In the genomic region with DNA sequence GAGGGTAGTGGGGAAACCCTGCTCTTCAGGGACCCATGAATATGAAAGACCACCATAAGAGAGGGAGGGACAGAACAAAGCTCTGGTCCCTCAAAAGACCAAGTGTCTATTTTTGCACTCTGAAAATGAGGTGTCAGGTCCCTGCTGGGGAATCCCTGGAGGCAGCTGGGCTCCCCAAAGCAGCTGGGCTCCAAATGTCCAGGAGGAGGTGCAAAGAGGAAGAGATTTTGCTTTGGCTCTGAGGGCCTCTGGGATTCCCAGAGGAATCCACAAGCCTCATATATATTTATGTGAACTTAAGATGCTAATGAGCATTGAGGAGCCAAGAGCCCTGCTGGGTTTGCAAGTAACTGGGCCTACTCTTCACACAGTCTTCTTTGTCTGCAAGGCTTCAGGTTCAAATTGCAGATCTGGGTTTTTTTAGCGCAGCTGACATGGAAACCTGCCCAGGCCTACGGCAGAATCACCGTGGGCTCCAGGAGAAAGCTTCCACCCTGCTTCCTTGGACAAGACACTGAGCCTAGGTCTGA, we compare ENCODE assay signal across 16 cellular contexts. TPM values are rescaled to one million over a fixed set of nuclear protein-coding genes. Genes with fewer than 3 reads are reported as not detected.
DNase-seq lines count a peak whose midpoint lies in the region; ATAC-seq and TF ChIP-seq lines count a peak whose summit lies in the region.
"Had no signal": no experiment of that assay in that cellular context is flagged by ENCODE, and none has a peak within 500 bp of the region (broad histone marks: within the 10 kb centered on the region; RNA-seq: fewer than 3 reads in every experiment).

No MANE protein-coding gene starts in this region.

- H2BK120ac ChIP-seq in mesendoderm (ENCODE audit: low read depth, low read length): no peak overlapping the region

- no peak overlapping the region for H4K8ac ChIP-seq in mesendoderm (ENCODE audit: low read depth, low read length)

- no peak overlapping the region for H3K4me2 ChIP-seq in mesendoderm (ENCODE audit: low read length)
- H3K4me2 ChIP-seq: SK-N-SH had no signal

- H3K4me1 ChIP-seq in HUES48 (ENCODE audit: control insufficient read depth, insufficient read depth, low read length): peaks cover 39% of the 10 kb centered on the region
- H3K4me1 ChIP-seq in mesendoderm (ENCODE audit: control insufficient read depth, low read depth, low read length): peaks cover 21% of the 10 kb centered on the region
- H3K4me1 ChIP-seq in stomach smooth muscle (ENCODE audit: control insufficient read depth, insufficient read depth, low read length): peaks cover 51% of the 10 kb centered on the region

- H3K9ac ChIP-seq in HUES48 (ENCODE audit: low read depth, low read length) (no peak overlapping the region), mesendoderm (ENCODE audit: low read length) (peak overlapping the region; percentile 14), stomach smooth muscle (ENCODE audit: low read length in 2 of 2) (no peak overlapping the region)
- H3K9ac ChIP-seq: SK-N-SH had no signal

- in situ Hi-C loops in astrocyte of the cerebellum (cut with HindIII; ENCODE audit: low sequenced_read_pairs): no loop called here

- no peak for ATAC-seq in GM21529 (IDR thresholded peaks at IDR 0.05; ENCODE audit: unreplicated experiment)
- ATAC-seq: K562, Right ventricle myocardium inferior had no signal

- peak overlapping the region; percentile 25 for H4K5ac ChIP-seq in mesendoderm (ENCODE audit: low read length)

- peaks cover 5% of the 10 kb centered on the region for H3K79me1 ChIP-seq in mesendoderm (ENCODE audit: low read length)

- H3K27ac ChIP-seq in HUES48 (ENCODE audit: low read depth, low read length) (peak overlapping the region; percentile 62), mesendoderm (ENCODE audit: low read depth, low read length) (peak overlapping the region; percentile 87), stomach smooth muscle (ENCODE audit: low read length) (peak overlapping the region; percentile 11)

- DNase-seq in astrocyte of the cerebellum (ENCODE audit: low read depth): peak; percentile 85
- DNase-seq in mesendoderm: peak; percentile 66
- DNase-seq in putamen (ENCODE audit: low spot score): no peak
- no peak for DNase-seq in AG20443 (ENCODE audit: low spot score)
- no peak for DNase-seq in NOMO-1 treated with dmso at 0.1 percent for 144 hours (lab: John Stamatoyannopoulos, UW; ENCODE audit: unreplicated experiment)
- DNase-seq: C1 segment of cervical spinal cord, HCEC 1CT, NCI-H1436 treated with DMSO at 0.1 percent for 48 hours, NCI-H2081, NCI-H345, SK-N-SH had no signal

- peak overlapping the region; percentile 94 for H3K18ac ChIP-seq in mesendoderm (ENCODE audit: low read length)

- no peak for TF ChIP-seq CTCF in astrocyte of the cerebellum (IDR thresholded peaks at IDR 0.05; ENCODE audit: low read depth, low read length, missing control alignments)

- H2BK15ac ChIP-seq in mesendoderm (replicated peaks; ENCODE audit: low read depth): no peak overlapping the region

- H3K4me3 ChIP-seq in HUES48 (ENCODE audit: low read depth, low read length): no peak overlapping the region
- no peak overlapping the region for H3K4me3 ChIP-seq in astrocyte of the cerebellum (ENCODE audit: low read depth, low read length)
- H3K4me3 ChIP-seq in mesendoderm (ENCODE audit: low read length): no peak overlapping the region
- H3K4me3 ChIP-seq in stomach smooth muscle (ENCODE audit: low read length in 2 of 2): no peak overlapping the region
- H3K4me3 ChIP-seq: K562 had no signal

- peak overlapping the region; percentile 59 for H2BK5ac ChIP-seq in mesendoderm (ENCODE audit: low read length)

- no peak overlapping the region for H3K23ac ChIP-seq in mesendoderm (ENCODE audit: low read length)

- peak overlapping the region; percentile 90 for H3K4ac ChIP-seq in mesendoderm (ENCODE audit: low read depth, low read length)

- H3K79me2 ChIP-seq in mesendoderm (ENCODE audit: control insufficient read depth, insufficient read depth, low read length): no peaks in the 10 kb centered on the region

- H3K36me3 ChIP-seq in HUES48 (ENCODE audit: control insufficient read depth, insufficient read depth, low read length) (no peaks in the 10 kb centered on the region), mesendoderm (ENCODE audit: control insufficient read depth, insufficient read depth, low read length) (no peaks in the 10 kb centered on the region), stomach smooth muscle (ENCODE audit: control insufficient read depth in 2 of 2, insufficient read depth in 2 of 2, low read length in 2 of 2) (peaks cover 6 to 14% of the 10 kb centered on the region in 2 donors)

- H3K9me3 ChIP-seq in HUES48 (ENCODE audit: control insufficient read depth, insufficient read depth, low read length) (no peaks in the 10 kb centered on the region), stomach smooth muscle (ENCODE audit: control insufficient read depth in 2 of 2, low read length in 2 of 2) (no peaks in the 10 kb centered on the region)
- H3K9me3 ChIP-seq: SK-N-SH had no signal

- peak overlapping the region; percentile 26 for H3K56ac ChIP-seq in mesendoderm (ENCODE audit: low read length)

- H2AK5ac ChIP-seq in mesendoderm (ENCODE audit: low read length): peak overlapping the region; percentile 65

- WGBS in mesendoderm (ENCODE audit: extremely low coverage, insufficient coverage, low lambda C conversion rate): no CpG with 5 or more reads among the region's 3 CpGs

- H3K27me3 ChIP-seq in HUES48 (ENCODE audit: control insufficient read depth, insufficient read depth, low read length) (no peaks in the 10 kb centered on the region), mesendoderm (ENCODE audit: insufficient read depth, low read length, poor library complexity) (no peaks in the 10 kb centered on the region), stomach smooth muscle (ENCODE audit: control insufficient read depth in 1 of 2, insufficient read depth in 2 of 2, low read length in 2 of 2) (no peaks in the 10 kb centered on the region)

RNA-seq across cellular contexts. Expression of gene CLMP, which starts 26.0 kb away (rescaled TPM):
- 35.1 TPM for polyA plus RNA-seq in mesendoderm (2013, experiment 1 of 2)
- 38.9 TPM for polyA plus RNA-seq in mesendoderm (2013, experiment 2 of 2)

Comparison
In these comparisons a context has a peak if more than half of its experiments do, and no peak if none do; other contexts are left out.
1. H3K27ac ChIP-seq: peak in every context shown above with its lines; median percentile 87 in mesendoderm; 62 in HUES48; 11 in stomach smooth muscle.
2. DNase-seq: peak in astrocyte of the cerebellum (single experiment) and mesendoderm (single experiment); none in putamen (single experiment), AG20443 (single experiment) and NOMO-1 treated with dmso at 0.1 percent for 144 hours (single experiment).